In genomic region chr11:27462543-27462942, GRCh38 we compare ENCODE assay signal across 22 cellular contexts. TPM values are rescaled to one million over a fixed set of nuclear protein-coding genes. Genes with fewer than 3 reads are reported as not detected.
DNase-seq lines count a peak whose midpoint lies in the region; ATAC-seq and TF ChIP-seq lines count a peak whose summit lies in the region.
"Had no signal": no experiment of that assay in that cellular context is flagged by ENCODE, and none has a peak within 500 bp of the region (broad histone marks: within the 10 kb centered on the region; RNA-seq: fewer than 3 reads in every experiment).

No MANE protein-coding gene starts in this region.

- peaks cover 6% of the 10 kb centered on the region for H3K27me3 Mint-ChIP-seq in activated CD8-positive, alpha-beta T cell treated with anti-CD3 and anti-CD28 coated beads, Interleukin-2, amount 10 ng/mL, durations not matched to agents 7 days and 5 days (ENCODE audit: low read depth)

- no peaks in the 10 kb centered on the region for H3K9me3 ChIP-seq in RWPE2 (ENCODE audit: severe bottlenecking)
- no peaks in the 10 kb centered on the region for H3K9me3 ChIP-seq in trophoblast cell (ENCODE audit: insufficient read depth, low read depth, low read length)
- H3K9me3 ChIP-seq: ovary had no signal

- H3K9ac ChIP-seq in trophoblast cell (ENCODE audit: low read length): no peak overlapping the region

- no peak overlapping the region for H3K23ac ChIP-seq in trophoblast cell (ENCODE audit: low read length)

- ATAC-seq in RWPE2 (ENCODE audit: low read depth): no peak
- ATAC-seq in activated CD8-positive, alpha-beta T cell treated with anti-CD3 and anti-CD28 coated beads, Interleukin-2, amount 10 ng/mL, durations not matched to agents 7 days and 5 days: no peak
- no peak for ATAC-seq in HG03139 (IDR thresholded peaks at IDR 0.05; ENCODE audit: unreplicated experiment)
- ATAC-seq: activated T-cell treated with anti-CD3 and anti-CD28 coated beads, Interleukin-2, amount 50 U/mL, for 4 hours; GM23338; left ventricle myocardium superior had no signal

- H3K9me3 Mint-ChIP-seq in activated CD8-positive, alpha-beta T cell treated with anti-CD3 and anti-CD28 coated beads, Interleukin-2, amount 10 ng/mL, durations not matched to agents 7 days and 5 days (ENCODE audit: insufficient read depth): no peaks in the 10 kb centered on the region
- H3K9me3 Mint-ChIP-seq: activated T-cell treated with anti-CD3 and anti-CD28 coated beads, Interleukin-2, amount 50 U/mL, for 4 hours; brain; GM23338 had no signal

- peaks cover 3% of the 10 kb centered on the region for H3K79me1 ChIP-seq in trophoblast cell (ENCODE audit: low read length)

- H3K27ac Mint-ChIP-seq in activated CD8-positive, alpha-beta T cell treated with anti-CD3 and anti-CD28 coated beads, Interleukin-2, amount 10 ng/mL, durations not matched to agents 7 days and 5 days: no peak overlapping the region
- H3K27ac Mint-ChIP-seq: brain, GM23338 had no signal

- H2BK120ac ChIP-seq in trophoblast cell (ENCODE audit: insufficient read depth, low read length, poor library complexity): no peak overlapping the region

- H4K12ac ChIP-seq in trophoblast cell (ENCODE audit: low read depth, low read length): no peak overlapping the region

- peak overlapping the region; percentile 91 for H3K27ac ChIP-seq in RWPE2 (ENCODE audit: poor library complexity, severe bottlenecking)
- no peak overlapping the region for H3K27ac ChIP-seq in trophoblast cell (ENCODE audit: low read depth, low read length)
- H3K27ac ChIP-seq: ovary, VCaP had no signal

- H3K4me3 ChIP-seq in RWPE2 (ENCODE audit: severe bottlenecking) (no peak overlapping the region), epithelial cell of esophagus (ENCODE audit: low read length) (no peak overlapping the region), trophoblast cell (ENCODE audit: low read depth, low read length) (no peak overlapping the region)
- H3K4me3 ChIP-seq: GM23338, ovary, PC-9, skin epidermis had no signal

- no peak overlapping the region for H4K91ac ChIP-seq in trophoblast cell (ENCODE audit: low read depth, low read length)

- H3K27me3 ChIP-seq in RWPE2 (ENCODE audit: insufficient read depth, poor library complexity, severe bottlenecking) (no peaks in the 10 kb centered on the region), trophoblast cell (ENCODE audit: insufficient read depth, low read length) (no peaks in the 10 kb centered on the region)
- H3K27me3 ChIP-seq: ovary had no signal

- no peaks in the 10 kb centered on the region for H3K36me3 Mint-ChIP-seq in activated CD8-positive, alpha-beta T cell treated with anti-CD3 and anti-CD28 coated beads, Interleukin-2, amount 10 ng/mL, durations not matched to agents 7 days and 5 days (ENCODE audit: low read depth)
- H3K36me3 Mint-ChIP-seq: brain had no signal

- no CpG with 5 or more reads among the region's 5 CpGs for WGBS in trophoblast cell (ENCODE audit: extremely low coverage, insufficient coverage, insufficient read length)

- peaks cover 5% of the 10 kb centered on the region for H3K79me2 ChIP-seq in trophoblast cell (ENCODE audit: control insufficient read depth, insufficient read depth, low read length, poor library complexity)

- CTCF ChIA-PET in activated CD8-positive, alpha-beta T cell treated with anti-CD3 and anti-CD28 coated beads, Interleukin-2, amount 10 ng/mL, durations not matched to agents 7 days and 5 days (lab: Charles Lee): no interaction called here

- DNase-seq in HT1080 (ENCODE audit: low read depth) (peak; percentile 57), RWPE2 (ENCODE audit: low spot score) (no peak), epithelial cell of esophagus (ENCODE audit: low read depth) (peak; percentile 75), trophoblast cell (no peak), H4 (ENCODE audit: low spot score) (no peak)
- no peak for DNase-seq in activated CD8-positive, alpha-beta T cell treated with anti-CD3 and anti-CD28 coated beads, Interleukin-2, amount 10 ng/mL, durations not matched to agents 7 days and 5 days
- DNase-seq: activated CD4-positive, alpha-beta T cell treated with anti-CD3 and anti-CD28 coated beads, Interleukin-2, amount 50 U/mL, for 48 hours; activated naive CD4-positive, alpha-beta T cell treated with anti-CD3 and anti-CD28 coated beads, Interleukin-2, amount 50 U/mL, for 16 hours; activated T-cell treated with anti-CD3 and anti-CD28 coated beads, Interleukin-2, amount 50 U/mL, for 4 hours; GDM1; hypothalamus; KBM-7; left ventricle myocardium superior; ovary; PC-9; stimulated activated CD4-positive, alpha-beta T cell treated with anti-CD3 and anti-CD28 coated beads, Interleukin-4, amount 100 ng/mL, for 24 hours; SW 1271 had no signal

- H3K36me3 ChIP-seq in RWPE2 (ENCODE audit: low read depth) (no peaks in the 10 kb centered on the region), trophoblast cell (ENCODE audit: control insufficient read depth in 1 of 2, insufficient read depth in 2 of 2, low read length in 2 of 2) (no peaks in the 10 kb centered on the region)
- H3K36me3 ChIP-seq: ovary had no signal

- no peak overlapping the region for H3K14ac ChIP-seq in trophoblast cell (ENCODE audit: low read length)

- TF ChIP-seq CTCF in RWPE2 (IDR thresholded peaks at IDR 0.05; ENCODE audit: poor library complexity, severe bottlenecking): no peak
- no peak for TF ChIP-seq CTCF in epithelial cell of esophagus (IDR thresholded peaks at IDR 0.05; ENCODE audit: insufficient read depth, low read depth, low read length, missing control alignments)

- H2AFZ ChIP-seq in trophoblast cell (ENCODE audit: insufficient read depth, low read length, poor library complexity): no peak overlapping the region
- H2AFZ ChIP-seq: GM23338, PC-9 had no signal

- no peak overlapping the region for H3K4me2 ChIP-seq in trophoblast cell (ENCODE audit: low read length)
- H3K4me2 ChIP-seq: GM23338, PC-9 had no signal

- H3K18ac ChIP-seq in trophoblast cell (ENCODE audit: low read length): no peak overlapping the region

- no peaks in the 10 kb centered on the region for H3K4me1 Mint-ChIP-seq in activated CD8-positive, alpha-beta T cell treated with anti-CD3 and anti-CD28 coated beads, Interleukin-2, amount 10 ng/mL, durations not matched to agents 7 days and 5 days (ENCODE audit: low read depth)

- no peak overlapping the region for H4K8ac ChIP-seq in trophoblast cell (ENCODE audit: low read depth, low read length)

- H3K4me3 Mint-ChIP-seq in activated CD8-positive, alpha-beta T cell treated with anti-CD3 and anti-CD28 coated beads, Interleukin-2, amount 10 ng/mL, durations not matched to agents 7 days and 5 days: no peak overlapping the region
- H3K4me3 Mint-ChIP-seq: activated T-cell treated with anti-CD3 and anti-CD28 coated beads, Interleukin-2, amount 50 U/mL, for 4 hours; brain; GM23338 had no signal

- peak overlapping the region; percentile 46 for H3K4ac ChIP-seq in trophoblast cell (ENCODE audit: low read depth, low read length)

- H2AK5ac ChIP-seq in trophoblast cell (ENCODE audit: low read length): no peak overlapping the region

- H3K4me1 ChIP-seq in RWPE2 (ENCODE audit: insufficient read depth, poor library complexity, severe bottlenecking) (peaks cover 56% of the 10 kb centered on the region), trophoblast cell (ENCODE audit: control insufficient read depth in 1 of 2, insufficient read depth in 2 of 2, low read length in 2 of 2) (peaks cover 0 to 6% of the 10 kb centered on the region in 2 experiments)

- no peak overlapping the region for H2BK12ac ChIP-seq in trophoblast cell (ENCODE audit: low read length)

- no peak overlapping the region for H2BK5ac ChIP-seq in trophoblast cell (ENCODE audit: low read depth, low read length, poor library complexity)

- POLR2A ChIA-PET in activated CD8-positive, alpha-beta T cell treated with anti-CD3 and anti-CD28 coated beads, Interleukin-2, amount 10 ng/mL, durations not matched to agents 7 days and 5 days (lab: Charles Lee): no interaction called here

RNA-seq across cellular contexts. Expression of gene LGR4, which starts 10.0 kb away (rescaled TPM):
- total RNA-seq in HT1080 (2014; rRNA removed; shearing (Covaris generic)): 6.6 and 9.0 TPM in 2 replicates
- polyA plus RNA-seq in HT1080 (2015; cell fraction: cytosol; rRNA removed): 6.4 and 7.6 TPM in 2 replicates
- 14.6 and 15.0 TPM in 2 replicates for polyA plus RNA-seq in HT1080 (2015; cell fraction: nucleus; rRNA removed)
- 56.6 and 59.1 TPM in 2 replicates for polyA plus RNA-seq in trophoblast cell (2013)
- total RNA-seq in activated CD8-positive, alpha-beta T cell treated with anti-CD3 and anti-CD28 coated beads, Interleukin-2, amount 10 ng/mL, durations not matched to agents 7 days and 5 days: under 1 TPM in 1 of 2 experiments, not detected in 1; 0.05 TPM
- 25.1 and 28.5 TPM in 2 replicates for total RNA-seq in H4 (2014; rRNA removed; shearing (Covaris generic))

RNA-seq across cellular contexts. Expression of gene LIN7C, which starts 44.0 kb away (rescaled TPM):
- 30.5 and 38.2 TPM in 2 replicates for total RNA-seq in HT1080 (2014; rRNA removed; shearing (Covaris generic))
- 47.3 and 60.6 TPM in 2 replicates for polyA plus RNA-seq in HT1080 (2015; cell fraction: cytosol; rRNA removed)
- 39.4 and 39.5 TPM in 2 replicates for polyA plus RNA-seq in HT1080 (2015; cell fraction: nucleus; rRNA removed)
- polyA plus RNA-seq in trophoblast cell (2013): 15.4 and 15.9 TPM in 2 replicates
- 10 to 100 TPM; 18.9 to 19.0 TPM for total RNA-seq in activated CD8-positive, alpha-beta T cell treated with anti-CD3 and anti-CD28 coated beads, Interleukin-2, amount 10 ng/mL, durations not matched to agents 7 days and 5 days
- total RNA-seq in H4 (2014; rRNA removed; shearing (Covaris generic)): 41.6 and 63.4 TPM in 2 replicates

Comparison
In these comparisons a context has a peak if more than half of its experiments do, and no peak if none do; other contexts are left out.
1. DNase-seq: peak in HT1080 (single experiment) and epithelial cell of esophagus (single experiment); none in RWPE2 (single experiment), trophoblast cell (0 of 2), activated CD8-positive, alpha-beta T cell treated with anti-CD3 and anti-CD28 coated beads, Interleukin-2, amount 10 ng/mL, durations not matched to agents 7 days and 5 days (single experiment) and H4 (single experiment).